ENCODE assay signal across 16 cellular contexts in genomic region chr16:67457611-67458010, GRCh38. TPM values are rescaled to one million over a fixed set of nuclear protein-coding genes. Genes with fewer than 3 reads are reported as not detected.
DNase-seq lines count a peak whose midpoint lies in the region; ATAC-seq and TF ChIP-seq lines count a peak whose summit lies in the region.
"Had no signal": no experiment of that assay in that cellular context is flagged by ENCODE, and none has a peak within 500 bp of the region (broad histone marks: within the 10 kb centered on the region; RNA-seq: fewer than 3 reads in every experiment).

No MANE protein-coding gene starts in this region.

- H3K27ac ChIP-seq in left ventricle myocardium inferior (replicated peaks) = peak overlapping the region; percentile 83
- H3K27ac ChIP-seq in psoas muscle = peak overlapping the region; percentile 44
- H3K27ac ChIP-seq in upper lobe of right lung = peak overlapping the region; percentile 77
- H3K27ac ChIP-seq: foreskin keratinocyte had no signal

- H3K4me1 ChIP-seq in left ventricle myocardium inferior (peaks cover 69% of the 10 kb centered on the region), psoas muscle (peaks cover 94% of the 10 kb centered on the region), upper lobe of right lung (peaks cover 64% of the 10 kb centered on the region)

- no peaks in the 10 kb centered on the region for H3K27me3 Mint-ChIP-seq in T-helper 2 cell treated with Interferon-gamma antibody and Interleukin-4, amounts not matched to agents 5 μg/mL and 100 μg/mL, for 36 hours (ENCODE audit: low read depth)
- H3K27me3 Mint-ChIP-seq: activated naive CD8-positive, alpha-beta T cell treated with anti-CD3 and anti-CD28 coated beads for 36 hours; CD4-positive, CD25-positive, alpha-beta regulatory T cell had no signal

- TF ChIP-seq CTCF in left ventricle myocardium inferior (IDR thresholded peaks at IDR 0.05; ENCODE audit: borderline replicate concordance) = no peak
- TF ChIP-seq CTCF in psoas muscle (IDR thresholded peaks at IDR 0.05) = no peak
- no peak for TF ChIP-seq CTCF in upper lobe of right lung (IDR thresholded peaks at IDR 0.05)
- no peak for TF ChIP-seq CTCF in omental fat pad (IDR thresholded peaks at IDR 0.05)

- peaks cover 8% of the 10 kb centered on the region for H3K36me3 ChIP-seq in left ventricle myocardium inferior
- peaks cover 0 to 14% of the 10 kb centered on the region in 2 donors for H3K36me3 ChIP-seq in psoas muscle (ENCODE audit: insufficient read depth in 1 of 2, low read depth in 1 of 2)
- H3K36me3 ChIP-seq in upper lobe of right lung = peaks cover 22% of the 10 kb centered on the region

- no peaks in the 10 kb centered on the region for H3K9me3 ChIP-seq in left ventricle myocardium inferior (replicated peaks)
- no peaks in the 10 kb centered on the region for H3K9me3 ChIP-seq in psoas muscle
- no peaks in the 10 kb centered on the region for H3K9me3 ChIP-seq in upper lobe of right lung

- no peaks in the 10 kb centered on the region for H3K9me3 Mint-ChIP-seq in T-helper 2 cell treated with Interferon-gamma antibody and Interleukin-4, amounts not matched to agents 5 μg/mL and 100 μg/mL, for 36 hours
- H3K9me3 Mint-ChIP-seq: activated naive CD8-positive, alpha-beta T cell treated with anti-CD3 and anti-CD28 coated beads for 36 hours; activated T-cell treated with anti-CD3 and anti-CD28 coated beads, Interleukin-2, amount 50 U/mL, for 4 hours; CD4-positive, CD25-positive, alpha-beta regulatory T cell had no signal

- intact Hi-C loops in Right ventricle myocardium inferior (cut with DNase I) (no loop called here), cardiac septum (cut with DNase I) (no loop called here), left ventricle myocardium inferior (cut with micrococcal nuclease) (no loop called here), psoas muscle (cut with DNase I) (no loop called here), upper lobe of right lung (cut with DNase I) (no loop called here)

- peak; percentile 57 for DNase-seq in Right ventricle myocardium inferior (ENCODE audit: missing footprints)
- no peak for DNase-seq in cardiac septum (ENCODE audit: low spot score)
- DNase-seq in left ventricle myocardium inferior = no peak
- no peak for DNase-seq in psoas muscle
- DNase-seq in upper lobe of right lung = no peak
- no peak for DNase-seq in omental fat pad (ENCODE audit: low spot score)
- DNase-seq in T-helper 2 cell treated with Interferon-gamma antibody and Interleukin-4, amounts not matched to agents 5 μg/mL and 100 μg/mL, for 36 hours (ENCODE audit: low spot score) = no peak
- DNase-seq: activated CD4-positive, alpha-beta T cell treated with anti-CD3 and anti-CD28 coated beads, Interleukin-2, amount 50 U/mL, for 48 hours; activated naive CD8-positive, alpha-beta T cell treated with anti-CD3 and anti-CD28 coated beads for 36 hours; activated T-cell treated with anti-CD3 and anti-CD28 coated beads, Interleukin-2, amount 50 U/mL, for 4 hours; CD4-positive, CD25-positive, alpha-beta regulatory T cell; foreskin keratinocyte had no signal

- H3K4me3 ChIP-seq in left ventricle myocardium inferior (no peak overlapping the region), psoas muscle (no peak overlapping the region), upper lobe of right lung (no peak overlapping the region)

- no peaks in the 10 kb centered on the region for H3K27me3 ChIP-seq in left ventricle myocardium inferior (ENCODE audit: low read depth)
- no peaks in the 10 kb centered on the region for H3K27me3 ChIP-seq in psoas muscle (ENCODE audit: insufficient read depth in 3 of 3, low read length in 2 of 3)
- H3K27me3 ChIP-seq in upper lobe of right lung = no peaks in the 10 kb centered on the region
- H3K27me3 ChIP-seq: foreskin keratinocyte had no signal

- H3K4me1 Mint-ChIP-seq in T-helper 2 cell treated with Interferon-gamma antibody and Interleukin-4, amounts not matched to agents 5 μg/mL and 100 μg/mL, for 36 hours (ENCODE audit: low read depth) = peaks cover 5% of the 10 kb centered on the region

- WGBS in psoas muscle, 3 donors = 42 to 72% (median 43%) methylated on average over 7 of the region's 7 CpGs

- no peak overlapping the region for H3K27ac Mint-ChIP-seq in T-helper 2 cell treated with Interferon-gamma antibody and Interleukin-4, amounts not matched to agents 5 μg/mL and 100 μg/mL, for 36 hours
- H3K27ac Mint-ChIP-seq: activated naive CD8-positive, alpha-beta T cell treated with anti-CD3 and anti-CD28 coated beads for 36 hours had no signal

- H3K36me3 Mint-ChIP-seq in T-helper 2 cell treated with Interferon-gamma antibody and Interleukin-4, amounts not matched to agents 5 μg/mL and 100 μg/mL, for 36 hours (ENCODE audit: low read depth) = no peaks in the 10 kb centered on the region
- H3K36me3 Mint-ChIP-seq: activated naive CD8-positive, alpha-beta T cell treated with anti-CD3 and anti-CD28 coated beads for 36 hours had no signal

- no peak overlapping the region for H3K4me3 Mint-ChIP-seq in T-helper 2 cell treated with Interferon-gamma antibody and Interleukin-4, amounts not matched to agents 5 μg/mL and 100 μg/mL, for 36 hours
- H3K4me3 Mint-ChIP-seq: activated naive CD8-positive, alpha-beta T cell treated with anti-CD3 and anti-CD28 coated beads for 36 hours; activated T-cell treated with anti-CD3 and anti-CD28 coated beads, Interleukin-2, amount 50 U/mL, for 4 hours; CD4-positive, CD25-positive, alpha-beta regulatory T cell had no signal

- ATAC-seq in Right ventricle myocardium inferior (no peak), psoas muscle (no peak), upper lobe of right lung (no peak), omental fat pad (ENCODE audit: low FRiP score) (no peak), SK-N-SH treated with all-trans-retinoic acid at 6 μM for 48 hours (no peak)
- ATAC-seq: activated T-cell treated with anti-CD3 and anti-CD28 coated beads, Interleukin-2, amount 50 U/mL, for 4 hours; foreskin keratinocyte had no signal

TF ChIP-seq in SK-N-SH treated with all-trans-retinoic acid at 6 μM for 48 hours, 23 proteins besides CTCF, POLR2A, EP300 and RAD21 (continues in another document):
- no peak for TF ChIP-seq ZFP30 (CRISPR knock-in tag; IDR thresholded peaks at IDR 0.05)
- no peak for TF ChIP-seq TCF4 (CRISPR knock-in tag; IDR thresholded peaks at IDR 0.05; ENCODE audit: borderline replicate concordance)
- no peak for TF ChIP-seq ZNF8 (CRISPR knock-in tag; IDR thresholded peaks at IDR 0.05)
- no peak for TF ChIP-seq ARNTL (CRISPR knock-in tag; IDR thresholded peaks at IDR 0.05; ENCODE audit: borderline replicate concordance, low read depth)
- no peak for TF ChIP-seq POU6F1 (CRISPR knock-in tag; IDR thresholded peaks at IDR 0.05; ENCODE audit: borderline replicate concordance, low read depth)
- TF ChIP-seq, protein P1, sequence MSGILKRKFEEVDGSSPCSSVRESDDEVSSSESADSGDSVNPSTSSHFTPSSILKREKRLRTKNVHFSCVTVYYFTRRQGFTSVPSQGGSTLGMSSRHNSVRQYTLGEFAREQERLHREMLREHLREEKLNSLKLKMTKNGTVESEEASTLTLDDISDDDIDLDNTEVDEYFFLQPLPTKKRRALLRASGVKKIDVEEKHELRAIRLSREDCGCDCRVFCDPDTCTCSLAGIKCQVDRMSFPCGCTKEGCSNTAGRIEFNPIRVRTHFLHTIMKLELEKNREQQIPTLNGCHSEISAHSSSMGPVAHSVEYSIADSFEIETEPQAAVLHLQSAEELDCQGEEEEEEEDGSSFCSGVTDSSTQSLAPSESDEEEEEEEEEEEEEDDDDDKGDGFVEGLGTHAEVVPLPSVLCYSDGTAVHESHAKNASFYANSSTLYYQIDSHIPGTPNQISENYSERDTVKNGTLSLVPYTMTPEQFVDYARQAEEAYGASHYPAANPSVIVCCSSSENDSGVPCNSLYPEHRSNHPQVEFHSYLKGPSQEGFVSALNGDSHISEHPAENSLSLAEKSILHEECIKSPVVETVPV (CRISPR knock-in tag; IDR thresholded peaks at IDR 0.05) = no peak

RNA-seq across cellular contexts. Expression of gene ATP6V0D1, which starts 23.3 kb away (rescaled TPM):
- total RNA-seq in Right ventricle myocardium inferior (67.7 TPM), cardiac septum (58.8 TPM), left ventricle myocardium inferior (65.8 TPM), psoas muscle (100 to 1,000 TPM in 1 of 4 donors, 10 to 100 TPM in 3; 81.2 to 104 (median 87.3) TPM), upper lobe of right lung (143 TPM), omental fat pad (100 to 1,000 TPM in 3 of 4 donors, 10 to 100 TPM in 1; 67.8 to 154 (median 124) TPM)
- polyA plus RNA-seq in psoas muscle = 10 to 100 TPM; 60.2 to 92.4 (median 62.8) TPM

RNA-seq across cellular contexts. Expression of gene AGRP, which starts 25.7 kb away (rescaled TPM):
- total RNA-seq in Right ventricle myocardium inferior (not detected), cardiac septum (not detected), left ventricle myocardium inferior (not detected), psoas muscle (not detected), upper lobe of right lung (4.9 TPM), omental fat pad (not detected)
- not detected for polyA plus RNA-seq in psoas muscle
- total RNA-seq: A673; activated T-cell treated with anti-CD3 and anti-CD28 coated beads, Interleukin-2, amount 50 U/mL, for 4 hours; CD4-positive, CD25-positive, alpha-beta regulatory T cell; foreskin keratinocyte; lung microvascular endothelial cell; osteocyte had no signal
- polyA plus RNA-seq: CD4-positive, CD25-positive, alpha-beta regulatory T cell; foreskin keratinocyte had no signal

RNA-seq across cellular contexts. Expression of gene HSD11B2, which starts 26.7 kb away (rescaled TPM):
- total RNA-seq in Right ventricle myocardium inferior = 0.81 TPM
- 0.27 TPM for total RNA-seq in cardiac septum
- total RNA-seq in left ventricle myocardium inferior = 0.99 TPM
- total RNA-seq in psoas muscle = under 1 TPM; 0.16 to 0.71 (median 0.39) TPM
- polyA plus RNA-seq in psoas muscle = under 1 TPM; 0.11 to 0.35 (median 0.17) TPM
- 2.2 TPM for total RNA-seq in upper lobe of right lung
- total RNA-seq in omental fat pad = 1 to 10 TPM in 3 of 4 donors, not detected in 1; 1.7 to 2.7 (median 2.0) TPM
- total RNA-seq: CD4-positive, CD25-positive, alpha-beta regulatory T cell; lung microvascular endothelial cell had no signal
- polyA plus RNA-seq: CD4-positive, CD25-positive, alpha-beta regulatory T cell had no signal

RNA-seq across cellular contexts. Expression of gene ZDHHC1, which starts 41.3 kb away (rescaled TPM):
- total RNA-seq in Right ventricle myocardium inferior = 2.9 TPM
- 4.6 TPM for total RNA-seq in cardiac septum
- total RNA-seq in left ventricle myocardium inferior = 2.9 TPM
- total RNA-seq in psoas muscle = 10 to 100 TPM in 1 of 4 donors, 1 to 10 TPM in 3; 5.8 to 11.0 (median 6.9) TPM
- 1 to 10 TPM; 1.7 to 5.0 (median 2.9) TPM for polyA plus RNA-seq in psoas muscle
- total RNA-seq in upper lobe of right lung = 11.1 TPM
- 10 to 100 TPM in 2 of 4 donors, 1 to 10 TPM in 2; 8.0 to 14.2 (median 11.4) TPM for total RNA-seq in omental fat pad
- total RNA-seq: CD4-positive, CD25-positive, alpha-beta regulatory T cell had no signal
